In the genomic region with DNA sequence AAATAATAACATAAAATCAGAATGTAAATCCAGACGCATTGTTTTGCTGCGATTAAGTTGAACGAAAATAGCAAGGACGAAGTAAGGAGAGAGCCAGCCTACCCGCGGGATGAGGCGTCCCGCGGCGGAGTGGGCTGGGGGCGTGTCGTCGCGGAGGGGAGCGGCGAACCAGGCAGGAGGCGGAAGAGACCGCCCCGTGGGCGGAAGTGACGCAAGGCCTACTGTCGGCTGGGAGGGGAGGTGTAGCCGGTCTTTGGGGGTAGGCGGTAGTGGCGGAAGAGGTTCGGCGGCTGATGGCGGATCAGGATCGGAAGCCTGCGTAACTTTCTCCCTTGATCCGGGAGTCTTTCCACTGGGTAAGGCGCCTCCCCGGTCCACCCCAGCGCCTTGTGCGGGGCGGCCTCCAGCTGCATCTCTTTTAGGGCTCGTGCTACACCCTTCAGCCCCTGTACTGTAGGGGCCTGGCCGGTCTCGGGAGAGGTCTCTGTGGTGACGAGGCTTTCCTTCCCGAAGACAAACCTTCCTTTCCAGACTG, we compare ENCODE assay signal across 8 cellular contexts. TPM values are rescaled to one million over a fixed set of nuclear protein-coding genes. Genes with fewer than 3 reads are reported as not detected.
DNase-seq lines count a peak whose midpoint lies in the region; ATAC-seq and TF ChIP-seq lines count a peak whose summit lies in the region.

Gene TAX1BP1 (plus strand): TSS at position 249 of the 535 bp plus-strand sequence. CDS start 8,363 bp downstream, outside the sequence.

- H3K27me3 Mint-ChIP-seq in activated T-cell treated with anti-CD3 and anti-CD28 coated beads, Interleukin-2, amount 50 U/mL, for 24 hours, result no peaks in the 10 kb centered on the region

- peak within 1 kb of the TSS; percentile 99 for H3K27ac Mint-ChIP-seq in activated T-cell treated with anti-CD3 and anti-CD28 coated beads, Interleukin-2, amount 50 U/mL, for 24 hours

- H3K4me3 ChIP-seq in esophagus (ENCODE audit: low read depth in 1 of 2, low read length in 2 of 2) (peak within 1 kb of the TSS; percentile 82 to 96), muscle layer of colon (ENCODE audit: low read depth in 1 of 2, low read length in 2 of 2) (peak within 1 kb of the TSS; percentile 78 to 84)

- peak; percentile 94 for ATAC-seq in GM21717 (IDR thresholded peaks at IDR 0.05; ENCODE audit: unreplicated experiment)

- H3K9me3 Mint-ChIP-seq in activated T-cell treated with anti-CD3 and anti-CD28 coated beads, Interleukin-2, amount 50 U/mL, for 24 hours, result no peaks in the 10 kb centered on the region

- no peaks in the 10 kb centered on the region for H3K4me1 ChIP-seq in esophagus (ENCODE audit: control insufficient read depth in 2 of 2, insufficient read depth in 2 of 2, low read length in 1 of 2)
- H3K4me1 ChIP-seq in muscle layer of colon (ENCODE audit: insufficient read depth, low read length), result peaks cover 19% of the 10 kb centered on the region

- H3K9me3 ChIP-seq in esophagus (ENCODE audit: control insufficient read depth in 2 of 2, insufficient read depth in 1 of 2, low read depth in 1 of 2, low read length in 1 of 2) (no peaks in the 10 kb centered on the region), muscle layer of colon (ENCODE audit: low read length) (no peaks in the 10 kb centered on the region)

- H3K36me3 Mint-ChIP-seq in activated T-cell treated with anti-CD3 and anti-CD28 coated beads, Interleukin-2, amount 50 U/mL, for 24 hours (ENCODE audit: low read depth), result peaks cover 30% of the 10 kb centered on the region

- peak within 1 kb of the TSS; percentile 94 for H3K9ac ChIP-seq in muscle layer of colon (ENCODE audit: low read length)

- H3K27me3 ChIP-seq in esophagus (ENCODE audit: control insufficient read depth in 1 of 2, insufficient read depth in 2 of 2, low read length in 2 of 2) (no peaks in the 10 kb centered on the region), muscle layer of colon (ENCODE audit: control insufficient read depth in 1 of 2, insufficient read depth in 2 of 2, low read length in 2 of 2) (no peaks in the 10 kb centered on the region)

- DNase-seq in DMS153 treated with DMSO at 0.1 percent for 48 hours (lab: John Stamatoyannopoulos, UW; ENCODE audit: unreplicated experiment), result peak; percentile 96
- DNase-seq in KBM-7, result peak; percentile 96
- peak; percentile 96 for DNase-seq in activated T-cell treated with anti-CD3 and anti-CD28 coated beads, Interleukin-2, amount 50 U/mL, for 24 hours
- DNase-seq in stimulated activated CD8-positive, alpha-beta memory T cell treated with anti-CD3 and anti-CD28 coated beads, Interleukin-7, amount 100 ng/mL, for 24 hours (ENCODE audit: low read depth), result peak; percentile 88

- in situ Hi-C loops in KBM-7 (cut with MboI; ENCODE audit: low pct_unique_long_range_greater_than_20kb, low sequenced_read_pairs), result no loop called here

- peak within 1 kb of the TSS; percentile 93 for H3K4me3 Mint-ChIP-seq in activated T-cell treated with anti-CD3 and anti-CD28 coated beads, Interleukin-2, amount 50 U/mL, for 24 hours

- H3K36me3 ChIP-seq in esophagus (ENCODE audit: control insufficient read depth in 2 of 2, insufficient read depth in 2 of 2, low read length in 1 of 2), result no peaks in the 10 kb centered on the region
- H3K36me3 ChIP-seq in muscle layer of colon (ENCODE audit: insufficient read depth, low read length), result no peaks in the 10 kb centered on the region

- peak within 1 kb of the TSS; percentile 99 to 100 for H3K27ac ChIP-seq in esophagus (ENCODE audit: low read depth in 2 of 2, low read length in 1 of 2)
- H3K27ac ChIP-seq in muscle layer of colon (ENCODE audit: low read depth, low read length), result peak within 1 kb of the TSS; percentile 94

- H3K4me1 Mint-ChIP-seq in activated T-cell treated with anti-CD3 and anti-CD28 coated beads, Interleukin-2, amount 50 U/mL, for 24 hours (ENCODE audit: low read depth), result peaks cover 39% of the 10 kb centered on the region

- WGBS in esophagus, 2 donors, result 0% methylated on average over 41 of the region's 41 CpGs

TF ChIP-seq in PFSK-1, 5 proteins besides CTCF, POLR2A, EP300 and RAD21:
- peak; percentile 77 for TF ChIP-seq FOXP2 (optimal IDR thresholded peaks at IDR 0.05; ENCODE audit: borderline replicate concordance, extremely low read depth, extremely low read length, insufficient read depth)
- TF ChIP-seq POLR2AphosphoS5 (IDR thresholded peaks at IDR 0.05; ENCODE audit: low read depth, low read length), result peak; percentile 92
- TF ChIP-seq SIN3A (IDR thresholded peaks at IDR 0.05; ENCODE audit: borderline replicate concordance, insufficient read depth, low read length), result no peak

RNA-seq across cellular contexts. Expression of gene TAX1BP1, which starts in this region (rescaled TPM):
- 42.5 TPM for polyA plus RNA-seq in PFSK-1 (2012; ENCODE audit: insufficient read length, low read depth)
- 100 to 1,000 TPM in 1 of 2 donors, 10 to 100 TPM in 1; 86.8 to 113 TPM for polyA plus RNA-seq in esophagus

Comparison
In these comparisons a context has a peak if more than half of its experiments do, and no peak if none do; other contexts are left out.
1. Peak in every context shown above with its lines: DNase-seq, ATAC-seq, H3K4me3 ChIP-seq and H3K27ac ChIP-seq.